Comparison of ENCODE assay signal across 2 cellular contexts in the genomic region with DNA sequence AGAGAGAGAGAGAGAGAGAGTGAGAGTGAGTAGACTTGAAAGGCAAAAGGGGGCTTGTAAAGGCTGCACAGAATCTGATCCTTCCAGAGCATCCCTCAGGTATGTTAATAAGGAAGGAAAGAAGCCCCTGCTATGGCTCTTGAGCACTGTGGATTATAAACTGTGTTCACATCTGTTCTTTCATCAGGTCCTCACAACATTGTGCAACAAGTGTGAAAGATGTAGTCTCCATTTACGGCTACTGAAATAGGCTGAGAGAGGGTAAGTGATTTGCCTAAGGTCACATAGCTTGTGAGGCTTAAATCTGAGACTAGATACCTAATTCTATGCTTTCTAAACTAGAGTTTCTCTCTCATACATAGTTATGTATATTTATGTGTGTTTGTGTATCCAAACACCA.
TF ChIP-seq lines count a peak whose summit lies in the region.

No MANE protein-coding gene starts in this region.

TF ChIP-seq in HEK293, 187 proteins besides CTCF, POLR2A, EP300 and RAD21:
- TF ChIP-seq SCRT2 (tag by site-specific recombination; IDR thresholded peaks at IDR 0.05) = 0 out of 2 replicates have a peak, but pooled peaks have one; percentile 33
- TF ChIP-seq ZNF837 (tag by site-specific recombination; IDR thresholded peaks at IDR 0.05) = no peak

TF ChIP-seq in GM12878, 131 proteins besides CTCF, POLR2A, EP300 and RAD21:
- TF ChIP-seq ZNF24 (IDR thresholded peaks at IDR 0.05) (no peak), ZZZ3 (IDR thresholded peaks at IDR 0.05; ENCODE audit: control insufficient read depth, insufficient read length, low read depth) (peak; percentile 3), BRCA1 (IDR thresholded peaks at IDR 0.05; ENCODE audit: low read depth, low read length) (no peak)
- TF ChIP-seq, protein P1, sequence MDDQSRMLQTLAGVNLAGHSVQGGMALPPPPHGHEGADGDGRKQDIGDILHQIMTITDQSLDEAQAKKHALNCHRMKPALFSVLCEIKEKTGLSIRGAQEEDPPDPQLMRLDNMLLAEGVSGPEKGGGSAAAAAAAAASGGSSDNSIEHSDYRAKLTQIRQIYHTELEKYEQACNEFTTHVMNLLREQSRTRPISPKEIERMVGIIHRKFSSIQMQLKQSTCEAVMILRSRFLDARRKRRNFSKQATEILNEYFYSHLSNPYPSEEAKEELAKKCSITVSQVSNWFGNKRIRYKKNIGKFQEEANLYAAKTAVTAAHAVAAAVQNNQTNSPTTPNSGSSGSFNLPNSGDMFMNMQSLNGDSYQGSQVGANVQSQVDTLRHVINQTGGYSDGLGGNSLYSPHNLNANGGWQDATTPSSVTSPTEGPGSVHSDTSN (IDR thresholded peaks at IDR 0.05; ENCODE audit: insufficient replicate concordance, low read depth, low read length) = no peak
